In genomic region chr17:38296834-38297517, GRCh38 we compare ENCODE assay signal across 8 cellular contexts. TPM values are rescaled to one million over a fixed set of nuclear protein-coding genes. Genes with fewer than 3 reads are reported as not detected.
DNase-seq lines count a peak whose midpoint lies in the region; ATAC-seq and TF ChIP-seq lines count a peak whose summit lies in the region.
"Not testable (repeated sequence)": the region's sequence is repeated elsewhere in the genome, so short reads cannot be mapped to it uniquely, and the experiment has no call there.

MRPL45 (plus strand) TSS chr17:38297168; CDS start chr17:38297184, 16 bp downstream.

- TF ChIP-seq CTCF in CD14-positive monocyte (IDR thresholded peaks at IDR 0.05); left lung (IDR thresholded peaks at IDR 0.05): not testable (repeated sequence)

- ATAC-seq in GM19438 (IDR thresholded peaks at IDR 0.05; ENCODE audit: low read depth, unreplicated experiment) (peak; percentile 95), HG03571 (IDR thresholded peaks at IDR 0.05; ENCODE audit: unreplicated experiment) (peak; percentile 80), left lung (peak; percentile 99)

- peak within 1 kb of the TSS; percentile 89 to 98 (median 94) for H3K27ac Mint-ChIP-seq in CD14-positive monocyte
- peak within 1 kb of the TSS; percentile 93 for H3K27ac Mint-ChIP-seq in dendritic cell treated with granulocyte-macrophage colony-stimulating factor and Interleukin-4, amounts not matched to agents 40 ng/mL and 50 ng/mL, for 4 days

- not testable (repeated sequence) for H3K9me3 ChIP-seq in left lung

- DNase-seq in CD14-positive monocyte (ENCODE audit: low spot score) (peak; percentile 96), NCI-H774 (lab: John Stamatoyannopoulos, UW) (peak; percentile 99), left lung (peak; percentile 98 to 100)
- peak; percentile 95 to 96 for DNase-seq in activated CD4-positive, alpha-beta T cell treated with anti-CD3 and anti-CD28 coated beads, Interleukin-2, amount 50 U/mL, for 4 hours
- peak; percentile 96 for DNase-seq in stimulated activated CD4-positive, alpha-beta T cell treated with anti-CD3 and anti-CD28 coated beads, Interleukin-2, amount 100 ng/mL, for 4 hours (ENCODE audit: low read depth)

- H3K4me1 ChIP-seq in left lung: not testable (repeated sequence)

- H3K4me3 Mint-ChIP-seq in CD14-positive monocyte: peak within 1 kb of the TSS; percentile 93 to 96
- H3K4me3 Mint-ChIP-seq in dendritic cell treated with granulocyte-macrophage colony-stimulating factor and Interleukin-4, amounts not matched to agents 40 ng/mL and 50 ng/mL, for 4 days: peak within 1 kb of the TSS; percentile 95

- peak within 1 kb of the TSS; percentile 28 to 52 for H3K4me3 ChIP-seq in left lung

- not testable (repeated sequence) for H3K27me3 Mint-ChIP-seq in CD14-positive monocyte (ENCODE audit: low read depth in 3 of 3); dendritic cell treated with granulocyte-macrophage colony-stimulating factor and Interleukin-4, amounts not matched to agents 40 ng/mL and 50 ng/mL, for 4 days

- H3K4me1 Mint-ChIP-seq in CD14-positive monocyte; dendritic cell treated with granulocyte-macrophage colony-stimulating factor and Interleukin-4, amounts not matched to agents 40 ng/mL and 50 ng/mL, for 4 days (ENCODE audit: low read depth): not testable (repeated sequence)

- peaks cover 0 to 21% of the 10 kb centered on the region in 2 donors for H3K36me3 ChIP-seq in left lung

- peaks cover 7 to 16% of the 10 kb centered on the region in 2 donors for H3K36me3 Mint-ChIP-seq in CD14-positive monocyte
- peaks cover 28% of the 10 kb centered on the region for H3K36me3 Mint-ChIP-seq in dendritic cell treated with granulocyte-macrophage colony-stimulating factor and Interleukin-4, amounts not matched to agents 40 ng/mL and 50 ng/mL, for 4 days (ENCODE audit: low read depth)

- H3K27ac ChIP-seq in left lung: peak within 1 kb of the TSS; percentile 53 to 80

- intact Hi-C loops in CD14-positive monocyte (cut with micrococcal nuclease); dendritic cell treated with granulocyte-macrophage colony-stimulating factor and Interleukin-4, amounts not matched to agents 40 ng/mL and 50 ng/mL, for 4 days (cut with micrococcal nuclease); left lung (cut with DNase I): not testable (repeated sequence)

- H3K27me3 ChIP-seq in left lung: not testable (repeated sequence)

- H3K9me3 Mint-ChIP-seq in CD14-positive monocyte; dendritic cell treated with granulocyte-macrophage colony-stimulating factor and Interleukin-4, amounts not matched to agents 40 ng/mL and 50 ng/mL, for 4 days: not testable (repeated sequence)

RNA-seq across cellular contexts. Expression of gene MRPL45, which starts in this region (rescaled TPM):
- polyA plus RNA-seq in CD14-positive monocyte: 10 to 100 TPM; 19.8 to 20.8 TPM
- 10 to 100 TPM; 24.4 to 28.4 TPM for total RNA-seq in left lung

Comparison
In these comparisons a context has a peak if more than half of its experiments do, and no peak if none do; other contexts are left out.
1. Peak in every context shown above with its lines: DNase-seq, ATAC-seq, H3K4me3 ChIP-seq and H3K27ac ChIP-seq.